Comparison of ENCODE assay signal across 25 cellular contexts in genomic region chr5:130795037-130795436, GRCh38.
"Had no signal": no experiment of that assay in that cellular context is flagged by ENCODE, and none has a peak within 500 bp of the region (broad histone marks: within the 10 kb centered on the region; RNA-seq: fewer than 3 reads in every experiment).

No MANE protein-coding gene starts in this region.

- H3K27ac Mint-ChIP-seq: activated naive CD8-positive, alpha-beta T cell treated with anti-CD3 and anti-CD28 coated beads for 36 hours; endodermal cell; immature natural killer cell; memory B cell; natural killer cell treated with Interleukin-12 subunit alpha and Interleukin-12 subunit beta and Interleukin-15 and Interleukin-18, amount 100 ng/mL, for 72 hours; WTC11 had no signal

- H3K9me3 ChIP-seq: neutrophil, ovary, prostate gland, upper lobe of right lung had no signal

- DNase-seq: activated CD4-positive, alpha-beta T cell treated with anti-CD3 and anti-CD28 coated beads, Interleukin-2, amount 50 U/mL, for 4 hours; activated CD8-positive, alpha-beta memory T cell treated with anti-CD3 and anti-CD28 coated beads, Interleukin-2, amount 50 U/mL, for 48 hours; activated naive CD4-positive, alpha-beta T cell treated with Interleukin-2 at 50 U/mL for 16 hours; activated naive CD8-positive, alpha-beta T cell treated with anti-CD3 and anti-CD28 coated beads for 36 hours; activated T-cell treated with anti-CD3 and anti-CD28 coated beads, Interleukin-2, amount 50 U/mL, for 48 hours; amniotic stem cell; cortex of kidney; endodermal cell; foreskin melanocyte; glutamatergic neuron; immature natural killer cell; left ventricle myocardium superior; ovary; right cardiac atrium; stimulated activated CD4-positive, alpha-beta T cell treated with anti-CD3 and anti-CD28 coated beads, Interleukin-4, amount 100 ng/mL, for 4 hours; stimulated activated naive CD8-positive, alpha-beta T cell treated with anti-CD3 and anti-CD28 coated beads, Interleukin-15, Interleukin-2, amounts not matched to agents 100 U/mL and 50 U/mL, for 24 hours; T-helper 9 cell; upper lobe of right lung had no signal

- H3K4me3 ChIP-seq: cardiac muscle cell, hepatocyte, ovary, prostate gland, upper lobe of right lung had no signal

- H3K79me2 ChIP-seq: hepatocyte had no signal

- H3K36me3 ChIP-seq: cardiac muscle cell, neutrophil, ovary, prostate gland, upper lobe of right lung had no signal

- H3K36me3 Mint-ChIP-seq: immature natural killer cell, memory B cell had no signal

- ATAC-seq: left ventricle myocardium superior; natural killer cell treated with Interleukin-12 subunit alpha and Interleukin-12 subunit beta and Interleukin-15 and Interleukin-18, amount 100 ng/mL, for 72 hours; right cardiac atrium; stimulated activated naive CD8-positive, alpha-beta T cell treated with anti-CD3 and anti-CD28 coated beads, Interleukin-15, Interleukin-2, amounts not matched to agents 100 U/mL and 50 U/mL, for 24 hours; upper lobe of right lung; WTC11 had no signal

- H3K27me3 Mint-ChIP-seq: memory B cell had no signal

- H2AFZ ChIP-seq: hepatocyte had no signal

- H3K4me1 ChIP-seq: prostate gland, upper lobe of right lung had no signal

- H3K27me3 ChIP-seq: cardiac muscle cell, hepatocyte, neutrophil, ovary, upper lobe of right lung had no signal

- H3K27ac ChIP-seq: cardiac muscle cell, hepatocyte, neutrophil, ovary, prostate gland, upper lobe of right lung had no signal

- H3K4me2 ChIP-seq: hepatocyte had no signal

- H3K4me1 Mint-ChIP-seq: activated naive CD8-positive, alpha-beta T cell treated with anti-CD3 and anti-CD28 coated beads for 36 hours; immature natural killer cell; memory B cell had no signal

- H3K4me3 Mint-ChIP-seq: activated naive CD8-positive, alpha-beta T cell treated with anti-CD3 and anti-CD28 coated beads for 36 hours; endodermal cell; immature natural killer cell; memory B cell; natural killer cell treated with Interleukin-12 subunit alpha and Interleukin-12 subunit beta and Interleukin-15 and Interleukin-18, amount 100 ng/mL, for 72 hours; WTC11 had no signal
